In genomic region chr5:26807231-26808199, GRCh38 we compare ENCODE assay signal across 15 cellular contexts.
DNase-seq lines count a peak whose midpoint lies in the region; ATAC-seq, FAIRE-seq and TF ChIP-seq lines count a peak whose summit lies in the region.
"Had no signal": no experiment of that assay in that cellular context is flagged by ENCODE, and none has a peak within 500 bp of the region (broad histone marks: within the 10 kb centered on the region; RNA-seq: fewer than 3 reads in every experiment).

No MANE protein-coding gene starts in this region.

- no peaks in the 10 kb centered on the region for H3K4me1 ChIP-seq in BE2C

- no peak overlapping the region for H3K27ac ChIP-seq in coronary artery

- no peak overlapping the region for H3K4me3 ChIP-seq in BE2C (ENCODE audit: low read depth, low read length)
- H3K4me3 ChIP-seq in coronary artery, result no peak overlapping the region

- no peaks in the 10 kb centered on the region; the same call in 1 of the 2 replicates for H3K9me3 ChIP-seq in BE2C
- H3K9me3 ChIP-seq: SK-N-SH had no signal

- TF ChIP-seq CTCF in BE2C (IDR thresholded peaks at IDR 0.05; ENCODE audit: low read depth, low read length) (peak; percentile 22; the same call in 1 of the 2 replicates), coronary artery (IDR thresholded peaks at IDR 0.05) (no peak)

- ATAC-seq in sciatic nerve, result peak; percentile 26
- ATAC-seq in HG02840 (IDR thresholded peaks at IDR 0.05; ENCODE audit: low FRiP score, unreplicated experiment), result no peak
- ATAC-seq: HCT116, Right ventricle myocardium inferior had no signal

- DNase-seq in BE2C (no peak), HTR-8/SVneo (ENCODE audit: insufficient read length, low spot score) (no peak), coronary artery (ENCODE audit: low spot score) (peak; percentile 65), sciatic nerve (ENCODE audit: low spot score) (no peak), SKM-1 treated with dmso at 0.1 percent for 144 hours (lab: John Stamatoyannopoulos, UW; ENCODE audit: unreplicated experiment) (no peak), NCI-H187 (lab: John Stamatoyannopoulos, UW) (no peak)
- DNase-seq: NCI-H1417, NCI-H2029 treated with DMSO at 0.1 percent for 48 hours, NCI-H2227 treated with DMSO at 0.1 percent for 48 hours, NCI-H524 treated with DMSO at 0.1 percent for 48 hours, SK-N-SH had no signal

- intact Hi-C loops in sciatic nerve (cut with DNase I), result no loop called here

- H3K36me3 ChIP-seq in BE2C, result no peaks in the 10 kb centered on the region

- H3K27me3 ChIP-seq in BE2C, result no peaks in the 10 kb centered on the region

- peak; percentile 48 for FAIRE-seq in HTR-8/SVneo (lab: Jason Lieb, UNC)
- FAIRE-seq: GM18507 had no signal
